In the genomic region with DNA sequence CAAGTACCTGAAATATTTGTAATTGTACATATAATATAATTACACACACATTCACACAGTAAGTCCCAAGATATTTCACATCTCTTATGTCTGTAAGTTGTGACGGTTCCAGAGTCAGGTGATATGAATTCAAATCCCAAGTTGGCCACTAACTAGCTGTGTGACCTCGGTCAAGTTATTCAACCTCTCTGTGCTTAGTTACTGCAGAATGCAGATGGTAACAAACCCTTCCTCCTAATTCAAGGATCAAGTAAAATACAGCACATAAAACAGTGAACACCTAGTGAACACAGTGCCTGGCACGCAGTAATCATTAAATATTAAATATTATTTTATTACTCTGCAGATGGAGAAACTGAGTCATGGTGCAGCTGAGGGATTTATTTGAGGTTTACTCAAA, we compare ENCODE assay signal across 1 cellular context.
TF ChIP-seq lines count a peak whose summit lies in the region.

No MANE protein-coding gene starts in this region.

TF ChIP-seq in A549, 52 proteins besides CTCF, POLR2A, EP300 and RAD21 (continued from another document):
- TF ChIP-seq HOXB5 (CRISPR knock-in tag; IDR thresholded peaks at IDR 0.05) (no peak), MAFK (IDR thresholded peaks at IDR 0.05; ENCODE audit: partially characterized antibody) (no peak), JUNB (IDR thresholded peaks at IDR 0.05) (no peak)
